Comparison of ENCODE assay signal across 1 cellular context in genomic region chrX:2804858-2805257, GRCh38.
TF ChIP-seq lines count a peak whose summit lies in the region.

No MANE protein-coding gene starts in this region.

TF ChIP-seq in H1, 55 proteins besides CTCF, POLR2A, EP300 and RAD21:
- TF ChIP-seq MAX (IDR thresholded peaks at IDR 0.05), result 0 out of 2 replicates have a peak, but pooled peaks have one; percentile 38
- TF ChIP-seq E2F6 (IDR thresholded peaks at IDR 0.05), result 0 out of 2 replicates have a peak, but pooled peaks have one; percentile 9
- peak; percentile 39; the same call in 1 of the 2 replicates for TF ChIP-seq JUND (IDR thresholded peaks at IDR 0.05; ENCODE audit: low read length)
